In genomic region chr16:15573274-15573895, GRCh38 we compare ENCODE assay signal across 18 cellular contexts.
A peak's percentile ranks its signal among the peaks of the same experiment; 100 is the strongest.
DNase-seq lines count a peak whose midpoint lies in the region; ATAC-seq and TF ChIP-seq lines count a peak whose summit lies in the region.
"Had no signal": no experiment of that assay in that cellular context is flagged by ENCODE, and none has a peak within 500 bp of the region (broad histone marks: within the 10 kb centered on the region; RNA-seq: fewer than 3 reads in every experiment).

No MANE protein-coding gene starts in this region.

- no peak overlapping the region for H3K4me3 Mint-ChIP-seq in activated naive CD4-positive, alpha-beta T cell treated with anti-CD3 and anti-CD28 coated beads for 36 hours
- H3K4me3 Mint-ChIP-seq in activated T-helper 1 cell treated with anti-CD3 and anti-CD28 coated beads, Interleukin-12 subunit alpha, Interleukin-12 subunit beta, Interleukin-2, Interleukin-4 antibody, amounts not matched to agents 30 ng/mL and 10 ng/mL and 1 ng/mL, durations not matched to agents 14 hours and 24 hours and 36 hours, result no peak overlapping the region
- H3K4me3 Mint-ChIP-seq: activated naive CD4-positive, alpha-beta T cell treated with anti-CD3 and anti-CD28 coated beads, Interleukin-2, amount 10 ng/mL, durations not matched to agents 7 days and 5 days; CD8-positive, alpha-beta T cell; effector memory CD8-positive, alpha-beta T cell had no signal

- H3K27me3 ChIP-seq in mesenchymal stem cell (ENCODE audit: control insufficient read depth in 1 of 2, insufficient read depth in 1 of 2, low read length in 2 of 2), result no peaks in the 10 kb centered on the region
- no peaks in the 10 kb centered on the region for H3K27me3 ChIP-seq in vagina
- H3K27me3 ChIP-seq: esophagus squamous epithelium had no signal

- no peak overlapping the region for H2BK120ac ChIP-seq in mesenchymal stem cell (ENCODE audit: low read depth, low read length)

- H3K23ac ChIP-seq in mesenchymal stem cell (ENCODE audit: low read length in 2 of 2), result no peak overlapping the region

- H3K9me3 ChIP-seq in mesenchymal stem cell (ENCODE audit: control insufficient read depth, low read length) (no peaks in the 10 kb centered on the region), vagina (no peaks in the 10 kb centered on the region)
- H3K9me3 ChIP-seq: esophagus squamous epithelium, left ventricle myocardium inferior, mucosa of descending colon had no signal

- H2BK5ac ChIP-seq in mesenchymal stem cell (ENCODE audit: low read depth, low read length, poor library complexity, severe bottlenecking), result no peak overlapping the region

- H4K91ac ChIP-seq in mesenchymal stem cell (ENCODE audit: low read length), result no peak overlapping the region

- H3K36me3 Mint-ChIP-seq in activated naive CD4-positive, alpha-beta T cell treated with anti-CD3 and anti-CD28 coated beads for 36 hours (ENCODE audit: low read depth), result peaks cover 18% of the 10 kb centered on the region
- peaks cover 17% of the 10 kb centered on the region for H3K36me3 Mint-ChIP-seq in activated T-helper 1 cell treated with anti-CD3 and anti-CD28 coated beads, Interleukin-12 subunit alpha, Interleukin-12 subunit beta, Interleukin-2, Interleukin-4 antibody, amounts not matched to agents 30 ng/mL and 10 ng/mL and 1 ng/mL, durations not matched to agents 14 hours and 24 hours and 36 hours (ENCODE audit: low read depth)
- H3K36me3 Mint-ChIP-seq: activated naive CD4-positive, alpha-beta T cell treated with anti-CD3 and anti-CD28 coated beads, Interleukin-2, amount 10 ng/mL, durations not matched to agents 7 days and 5 days; CD8-positive, alpha-beta T cell had no signal

- H3K27ac Mint-ChIP-seq in activated naive CD4-positive, alpha-beta T cell treated with anti-CD3 and anti-CD28 coated beads for 36 hours, result peak overlapping the region; percentile 4
- peak overlapping the region; percentile 69 for H3K27ac Mint-ChIP-seq in activated T-helper 1 cell treated with anti-CD3 and anti-CD28 coated beads, Interleukin-12 subunit alpha, Interleukin-12 subunit beta, Interleukin-2, Interleukin-4 antibody, amounts not matched to agents 30 ng/mL and 10 ng/mL and 1 ng/mL, durations not matched to agents 14 hours and 24 hours and 36 hours
- H3K27ac Mint-ChIP-seq: activated naive CD4-positive, alpha-beta T cell treated with anti-CD3 and anti-CD28 coated beads, Interleukin-2, amount 10 ng/mL, durations not matched to agents 7 days and 5 days; CD8-positive, alpha-beta T cell; effector memory CD8-positive, alpha-beta T cell; IgD-negative memory B cell had no signal

- H3K4me1 Mint-ChIP-seq in activated naive CD4-positive, alpha-beta T cell treated with anti-CD3 and anti-CD28 coated beads for 36 hours (ENCODE audit: low read depth), result peaks cover 33% of the 10 kb centered on the region
- H3K4me1 Mint-ChIP-seq in activated T-helper 1 cell treated with anti-CD3 and anti-CD28 coated beads, Interleukin-12 subunit alpha, Interleukin-12 subunit beta, Interleukin-2, Interleukin-4 antibody, amounts not matched to agents 30 ng/mL and 10 ng/mL and 1 ng/mL, durations not matched to agents 14 hours and 24 hours and 36 hours (ENCODE audit: low read depth), result peaks cover 27% of the 10 kb centered on the region

- H3K36me3 ChIP-seq in mesenchymal stem cell (ENCODE audit: control insufficient read depth in 1 of 2, insufficient read depth in 2 of 2, low read depth in 1 of 2, low read length in 2 of 2) (peaks cover 22 to 76% of the 10 kb centered on the region in 2 experiments), vagina (peaks cover 0 to 9% of the 10 kb centered on the region in 2 donors)
- H3K36me3 ChIP-seq: esophagus squamous epithelium had no signal

- no peak overlapping the region for H2AK5ac ChIP-seq in mesenchymal stem cell (ENCODE audit: low read length, severe bottlenecking)

- H2BK15ac ChIP-seq in mesenchymal stem cell (ENCODE audit: low read depth, poor library complexity, severe bottlenecking), result no peak overlapping the region

- DNase-seq in activated naive CD4-positive, alpha-beta T cell treated with anti-CD3 and anti-CD28 coated beads for 36 hours, result no peak
- DNase-seq in activated naive CD4-positive, alpha-beta T cell treated with Interleukin-2 at 50 U/mL for 16 hours, result no peak
- DNase-seq in activated T-helper 1 cell treated with anti-CD3 and anti-CD28 coated beads, Interleukin-12 subunit alpha, Interleukin-12 subunit beta, Interleukin-2, Interleukin-4 antibody, amounts not matched to agents 30 ng/mL and 10 ng/mL and 1 ng/mL, durations not matched to agents 14 hours and 24 hours and 36 hours (ENCODE audit: low spot score), result no peak
- DNase-seq in mesenchymal stem cell, result no peak
- DNase-seq in vagina (ENCODE audit: extremely low spot score in 2 of 2), result no peak
- DNase-seq in OCI-M2 (lab: John Stamatoyannopoulos, UW; ENCODE audit: unreplicated experiment), result no peak
- no peak for DNase-seq in NCI-H2171 (lab: John Stamatoyannopoulos, UW)
- DNase-seq: activated naive CD4-positive, alpha-beta T cell treated with anti-CD3 and anti-CD28 coated beads, Interleukin-2, amount 10 ng/mL, durations not matched to agents 7 days and 5 days; CD8-positive, alpha-beta T cell; effector memory CD8-positive, alpha-beta T cell; esophagus squamous epithelium; left ventricle myocardium inferior; NCI-H1694; NCI-H446 treated with DMSO at 0.1 percent for 48 hours had no signal

- H3K4ac ChIP-seq in mesenchymal stem cell (ENCODE audit: low read depth in 1 of 2, low read length in 2 of 2), result no peak overlapping the region

- ATAC-seq in HG03469 (IDR thresholded peaks at IDR 0.05; ENCODE audit: unreplicated experiment), result no peak
- ATAC-seq: CD8-positive, alpha-beta T cell; effector memory CD8-positive, alpha-beta T cell had no signal

- peaks cover 10% of the 10 kb centered on the region for H3K79me1 ChIP-seq in mesenchymal stem cell (replicated peaks; ENCODE audit: low read length, poor library complexity, severe bottlenecking)

- intact Hi-C loops in activated naive CD4-positive, alpha-beta T cell treated with anti-CD3 and anti-CD28 coated beads for 36 hours (cut with micrococcal nuclease), result loop anchor here (2.0 to 5.0 kb wide), 2 partner anchors 21 to 86 kb away; no protein-coding TSS in a partner anchor
- intact Hi-C loops in activated T-helper 1 cell treated with anti-CD3 and anti-CD28 coated beads, Interleukin-12 subunit alpha, Interleukin-12 subunit beta, Interleukin-2, Interleukin-4 antibody, amounts not matched to agents 30 ng/mL and 10 ng/mL and 1 ng/mL, durations not matched to agents 14 hours and 24 hours and 36 hours (cut with micrococcal nuclease), result loop anchor here (2.0 kb wide), 1 partner anchor 85 kb away; no protein-coding TSS in a partner anchor
- intact Hi-C loops in vagina (cut with DNase I), result loop anchor here (10.0 kb wide), 1 partner anchor 59 kb away; no protein-coding TSS in a partner anchor

- H2AFZ ChIP-seq in mesenchymal stem cell (ENCODE audit: low read depth, low read length), result no peak overlapping the region

- WGBS in mesenchymal stem cell, result 64% methylated on average over 7 of the region's 7 CpGs

- H3K4me3 ChIP-seq in mesenchymal stem cell (ENCODE audit: insufficient read depth in 1 of 2, low read depth in 1 of 2, low read length in 2 of 2) (peak overlapping the region in 1 of 2 experiments; percentile 50), vagina (no peak overlapping the region)
- H3K4me3 ChIP-seq: esophagus squamous epithelium, left ventricle myocardium inferior, mucosa of descending colon had no signal

- no peaks in the 10 kb centered on the region for H3K27me3 Mint-ChIP-seq in activated naive CD4-positive, alpha-beta T cell treated with anti-CD3 and anti-CD28 coated beads for 36 hours (ENCODE audit: low read depth)
- no peaks in the 10 kb centered on the region for H3K27me3 Mint-ChIP-seq in activated T-helper 1 cell treated with anti-CD3 and anti-CD28 coated beads, Interleukin-12 subunit alpha, Interleukin-12 subunit beta, Interleukin-2, Interleukin-4 antibody, amounts not matched to agents 30 ng/mL and 10 ng/mL and 1 ng/mL, durations not matched to agents 14 hours and 24 hours and 36 hours (ENCODE audit: insufficient read depth)
- H3K27me3 Mint-ChIP-seq: activated naive CD4-positive, alpha-beta T cell treated with anti-CD3 and anti-CD28 coated beads, Interleukin-2, amount 10 ng/mL, durations not matched to agents 7 days and 5 days; effector memory CD8-positive, alpha-beta T cell; IgD-negative memory B cell had no signal

- H3K4me2 ChIP-seq in mesenchymal stem cell (ENCODE audit: low read length, poor library complexity, severe bottlenecking), result no peak overlapping the region

- H2BK12ac ChIP-seq in mesenchymal stem cell (ENCODE audit: low read length in 2 of 2), result no peak overlapping the region

- peak overlapping the region; percentile 56 for H3K9ac ChIP-seq in mesenchymal stem cell (ENCODE audit: low read length)

- no peak for TF ChIP-seq CTCF in vagina (IDR thresholded peaks at IDR 0.05)

- peaks cover 24% of the 10 kb centered on the region for H3K9me3 Mint-ChIP-seq in activated naive CD4-positive, alpha-beta T cell treated with anti-CD3 and anti-CD28 coated beads for 36 hours
- H3K9me3 Mint-ChIP-seq in activated T-helper 1 cell treated with anti-CD3 and anti-CD28 coated beads, Interleukin-12 subunit alpha, Interleukin-12 subunit beta, Interleukin-2, Interleukin-4 antibody, amounts not matched to agents 30 ng/mL and 10 ng/mL and 1 ng/mL, durations not matched to agents 14 hours and 24 hours and 36 hours, result peaks cover 26% of the 10 kb centered on the region
- H3K9me3 Mint-ChIP-seq: CD8-positive, alpha-beta T cell; effector memory CD8-positive, alpha-beta T cell had no signal

- H3K4me1 ChIP-seq in mesenchymal stem cell (ENCODE audit: control insufficient read depth, insufficient read depth, low read depth, low read length) (peaks cover 4% of the 10 kb centered on the region), vagina (peaks cover 31% of the 10 kb centered on the region)

- no peak overlapping the region for H3K27ac ChIP-seq in mesenchymal stem cell (ENCODE audit: low read length, poor library complexity, severe bottlenecking)
- peak overlapping the region; percentile 53 for H3K27ac ChIP-seq in vagina
- H3K27ac ChIP-seq: HL-60, left ventricle myocardium inferior had no signal

- H4K8ac ChIP-seq in mesenchymal stem cell (ENCODE audit: low read length), result no peak overlapping the region

- no peak overlapping the region for H3K14ac ChIP-seq in mesenchymal stem cell (ENCODE audit: low read length in 2 of 2)

- H3K18ac ChIP-seq in mesenchymal stem cell (ENCODE audit: low read depth in 1 of 2, low read length in 2 of 2), result no peak overlapping the region

- CTCF ChIA-PET in activated naive CD4-positive, alpha-beta T cell treated with anti-CD3 and anti-CD28 coated beads for 36 hours (lab: Charles Lee), result interaction anchor here (2.3 kb wide), 1 partner anchor 17 kb away, joined by 7 read pairs; no protein-coding TSS in a partner anchor

- no peak for TF ChIP-seq POLR2A in vagina (IDR thresholded peaks at IDR 0.05)
